ENCODE assay signal across 23 cellular contexts in the genomic region with DNA sequence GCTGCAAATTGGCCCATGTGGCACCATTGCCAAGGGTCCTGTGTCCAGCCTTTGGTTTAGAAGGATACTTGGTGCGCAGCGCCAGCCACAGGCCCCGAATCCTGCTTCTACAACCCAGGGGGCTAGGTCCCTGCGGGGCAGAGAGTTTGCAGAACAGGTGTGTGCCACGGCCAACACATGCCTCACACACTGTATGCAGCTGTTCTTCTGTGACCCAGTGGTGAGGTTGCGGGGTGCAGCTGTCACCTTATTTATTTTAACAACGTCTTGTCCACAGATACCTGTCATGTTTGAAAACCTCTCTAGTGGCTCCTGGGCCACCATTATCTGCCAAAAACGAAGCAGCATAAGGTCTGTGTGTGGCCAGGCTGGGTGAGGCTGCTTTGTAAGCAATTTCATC. TPM values are rescaled to one million over a fixed set of nuclear protein-coding genes. Genes with fewer than 3 reads are reported as not detected.
"Had no signal": no experiment of that assay in that cellular context is flagged by ENCODE, and none has a peak within 500 bp of the region (broad histone marks: within the 10 kb centered on the region; RNA-seq: fewer than 3 reads in every experiment).

No MANE protein-coding gene starts in this region.

- H3K36me3 ChIP-seq: brain microvascular endothelial cell, esophagus squamous epithelium, left lung, tibial nerve had no signal

- ATAC-seq: left lung, mucosa of descending colon, natural killer cell had no signal

- H3K27me3 Mint-ChIP-seq: memory B cell had no signal

- H3K9me3 Mint-ChIP-seq: activated CD4-positive, alpha-beta T cell treated with anti-CD3 and anti-CD28 coated beads, Interleukin-2, amount 10 ng/mL, durations not matched to agents 24 days and 14 days; activated T-helper 1 cell treated with anti-CD3 and anti-CD28 coated beads, Interleukin-12 subunit alpha, Interleukin-12 subunit beta, Interleukin-2, Interleukin-4 antibody, amounts not matched to agents 30 ng/mL and 10 ng/mL and 1 ng/mL, durations not matched to agents 14 hours and 24 hours and 36 hours; memory B cell; natural killer cell; T-helper 2 cell treated with Interferon-gamma antibody and Interleukin-4, amounts not matched to agents 5 μg/mL and 100 μg/mL, for 36 hours had no signal

- H3K4me1 ChIP-seq: tibial nerve had no signal

- H3K4me3 Mint-ChIP-seq: activated CD4-positive, alpha-beta T cell treated with anti-CD3 and anti-CD28 coated beads, Interleukin-2, amount 10 ng/mL, durations not matched to agents 24 days and 14 days; activated T-helper 1 cell treated with anti-CD3 and anti-CD28 coated beads, Interleukin-12 subunit alpha, Interleukin-12 subunit beta, Interleukin-2, Interleukin-4 antibody, amounts not matched to agents 30 ng/mL and 10 ng/mL and 1 ng/mL, durations not matched to agents 14 hours and 24 hours and 36 hours; memory B cell; natural killer cell; T-helper 2 cell treated with Interferon-gamma antibody and Interleukin-4, amounts not matched to agents 5 μg/mL and 100 μg/mL, for 36 hours had no signal

- H3K4me3 ChIP-seq: esophagus squamous epithelium, left lung, mucosa of descending colon, tibial nerve had no signal

- H3K27ac ChIP-seq: brain microvascular endothelial cell, esophagus squamous epithelium, left lung, neutrophil, tibial nerve had no signal

- H3K9me3 ChIP-seq: esophagus squamous epithelium, left lung, mucosa of descending colon, neutrophil had no signal

- DNase-seq: activated CD4-positive, alpha-beta T cell treated with anti-CD3 and anti-CD28 coated beads, Interleukin-2, amount 10 ng/mL, durations not matched to agents 24 days and 14 days; activated CD4-positive, CD25-positive, alpha-beta regulatory T cell; activated CD8-positive, alpha-beta memory T cell treated with anti-CD3 and anti-CD28 coated beads for 24 hours; activated naive CD4-positive, alpha-beta T cell treated with Interleukin-2 at 50 U/mL for 16 hours; anterior cingulate cortex; brain microvascular endothelial cell; effector CD8-positive, alpha-beta T cell; esophagus squamous epithelium; hypothalamus; kidney; natural killer cell; stimulated activated CD4-positive, alpha-beta T cell treated with anti-CD3 and anti-CD28 coated beads, Interleukin-2, amount 100 ng/mL, for 48 hours; stimulated activated naive CD4-positive, alpha-beta T cell had no signal

- H3K36me3 Mint-ChIP-seq: natural killer cell had no signal

- H3K27ac Mint-ChIP-seq: activated CD4-positive, alpha-beta T cell treated with anti-CD3 and anti-CD28 coated beads, Interleukin-2, amount 10 ng/mL, durations not matched to agents 24 days and 14 days; activated T-helper 1 cell treated with anti-CD3 and anti-CD28 coated beads, Interleukin-12 subunit alpha, Interleukin-12 subunit beta, Interleukin-2, Interleukin-4 antibody, amounts not matched to agents 30 ng/mL and 10 ng/mL and 1 ng/mL, durations not matched to agents 14 hours and 24 hours and 36 hours; natural killer cell; T-helper 2 cell treated with Interferon-gamma antibody and Interleukin-4, amounts not matched to agents 5 μg/mL and 100 μg/mL, for 36 hours had no signal

- H3K4me1 Mint-ChIP-seq: activated CD4-positive, alpha-beta T cell treated with anti-CD3 and anti-CD28 coated beads, Interleukin-2, amount 10 ng/mL, durations not matched to agents 24 days and 14 days had no signal

RNA-seq across cellular contexts. Expression of gene CBFA2T3, which starts 11.6 kb away (rescaled TPM):
- total RNA-seq: activated CD4-positive, alpha-beta T cell treated with anti-CD3 and anti-CD28 coated beads, Interleukin-2, amount 10 ng/mL, durations not matched to agents 24 days and 14 days; activated T-helper 1 cell treated with anti-CD3 and anti-CD28 coated beads, Interleukin-12 subunit alpha, Interleukin-12 subunit beta, Interleukin-2, Interleukin-4 antibody, amounts not matched to agents 30 ng/mL and 10 ng/mL and 1 ng/mL, durations not matched to agents 14 hours and 24 hours and 36 hours; endothelial cell of umbilical vein; fibroblast of villous mesenchyme; renal cortical epithelial cell had no signal
- polyA plus RNA-seq: endothelial cell of umbilical vein had no signal
